ENCODE assay signal across 4 cellular contexts in the genomic region with DNA sequence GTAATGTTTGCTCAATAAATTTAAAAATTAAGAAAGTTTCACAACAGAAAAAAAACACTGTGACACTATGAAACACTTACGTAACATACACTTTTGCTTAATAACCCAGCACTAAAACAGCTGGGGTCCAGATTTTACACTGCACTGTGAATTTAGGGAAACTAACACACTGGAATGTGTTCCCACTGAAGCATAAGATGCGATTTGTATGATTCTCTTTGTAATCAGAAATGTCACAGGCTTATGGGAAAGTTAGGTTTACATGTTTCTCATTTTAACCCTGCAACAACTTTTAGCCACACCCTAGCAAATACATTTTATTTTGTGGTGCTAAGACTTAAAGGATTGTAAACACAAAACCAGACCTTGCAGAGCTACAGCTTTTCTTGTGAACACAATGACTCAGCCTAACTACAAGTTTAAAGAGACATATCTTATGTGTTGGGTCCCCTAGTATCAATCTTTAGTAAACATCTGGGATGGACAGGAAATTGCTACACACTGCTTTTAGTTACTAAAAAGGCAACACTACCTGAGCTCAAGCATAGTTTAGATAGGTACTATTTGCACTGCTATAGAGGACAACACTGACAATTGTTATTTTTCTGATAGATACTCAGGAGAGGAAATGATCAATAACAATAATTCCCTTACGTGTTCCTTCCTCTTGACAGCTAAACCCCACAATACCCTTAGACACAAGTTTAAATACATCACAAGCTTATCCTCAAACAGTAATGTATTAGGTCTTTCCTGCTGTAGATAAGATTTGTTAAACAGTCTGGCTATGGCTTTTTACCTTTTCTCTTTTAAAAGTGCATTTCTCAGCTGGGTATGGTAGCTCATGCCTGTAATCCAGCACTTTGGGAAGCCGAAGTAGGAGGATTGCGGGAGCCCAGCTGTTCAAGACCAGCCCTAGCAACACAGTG.
A peak's percentile ranks its signal among the peaks of the same experiment; 100 is the strongest.
TF ChIP-seq lines count a peak whose summit lies in the region.

No MANE protein-coding gene starts in this region.

TF ChIP-seq in A549, 52 proteins besides CTCF, POLR2A, EP300 and RAD21 (continues in another document):
- TF ChIP-seq GATA3 (IDR thresholded peaks at IDR 0.05; ENCODE audit: borderline replicate concordance) (peak; percentile 71), ZFP36 (IDR thresholded peaks at IDR 0.05; ENCODE audit: borderline replicate concordance, partially characterized antibody) (no peak), REST (IDR thresholded peaks at IDR 0.05) (no peak), KDM5A (IDR thresholded peaks at IDR 0.05) (no peak), RNF2 (IDR thresholded peaks at IDR 0.05; ENCODE audit: borderline replicate concordance, low read depth) (no peak)
- TF ChIP-seq, protein P1, sequence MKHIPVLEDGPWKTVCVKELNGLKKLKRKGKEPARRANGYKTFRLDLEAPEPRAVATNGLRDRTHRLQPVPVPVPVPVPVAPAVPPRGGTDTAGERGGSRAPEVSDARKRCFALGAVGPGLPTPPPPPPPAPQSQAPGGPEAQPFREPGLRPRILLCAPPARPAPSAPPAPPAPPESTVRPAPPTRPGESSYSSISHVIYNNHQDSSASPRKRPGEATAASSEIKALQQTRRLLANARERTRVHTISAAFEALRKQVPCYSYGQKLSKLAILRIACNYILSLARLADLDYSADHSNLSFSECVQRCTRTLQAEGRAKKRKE (CRISPR knock-in tag; IDR thresholded peaks at IDR 0.05; ENCODE audit: low read depth) = no peak

TF ChIP-seq in HEK293, 187 proteins besides CTCF, POLR2A, EP300 and RAD21 (continues in another document):
- TF ChIP-seq ZNF544 (tag by site-specific recombination; IDR thresholded peaks at IDR 0.05) (no peak), ZNF416 (tag by site-specific recombination; IDR thresholded peaks at IDR 0.05) (no peak), ZNF664 (tag by site-specific recombination; IDR thresholded peaks at IDR 0.05) (no peak)
- TF ChIP-seq, protein P2, sequence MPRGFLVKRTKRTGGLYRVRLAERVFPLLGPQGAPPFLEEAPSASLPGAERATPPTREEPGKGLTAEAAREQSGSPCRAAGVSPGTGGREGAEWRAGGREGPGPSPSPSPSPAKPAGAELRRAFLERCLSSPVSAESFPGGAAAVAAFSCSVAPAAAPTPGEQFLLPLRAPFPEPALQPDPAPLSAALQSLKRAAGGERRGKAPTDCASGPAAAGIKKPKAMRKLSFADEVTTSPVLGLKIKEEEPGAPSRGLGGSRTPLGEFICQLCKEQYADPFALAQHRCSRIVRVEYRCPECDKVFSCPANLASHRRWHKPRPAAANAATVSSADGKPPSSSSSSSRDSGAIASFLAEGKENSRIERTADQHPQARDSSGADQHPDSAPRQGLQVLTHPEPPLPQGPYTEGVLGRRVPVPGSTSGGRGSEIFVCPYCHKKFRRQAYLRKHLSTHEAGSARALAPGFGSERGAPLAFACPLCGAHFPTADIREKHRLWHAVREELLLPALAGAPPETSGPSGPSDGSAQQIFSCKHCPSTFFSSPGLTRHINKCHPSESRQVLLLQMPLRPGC (tag by site-specific recombination; IDR thresholded peaks at IDR 0.05) = peak; percentile 36
- TF ChIP-seq, protein P3, sequence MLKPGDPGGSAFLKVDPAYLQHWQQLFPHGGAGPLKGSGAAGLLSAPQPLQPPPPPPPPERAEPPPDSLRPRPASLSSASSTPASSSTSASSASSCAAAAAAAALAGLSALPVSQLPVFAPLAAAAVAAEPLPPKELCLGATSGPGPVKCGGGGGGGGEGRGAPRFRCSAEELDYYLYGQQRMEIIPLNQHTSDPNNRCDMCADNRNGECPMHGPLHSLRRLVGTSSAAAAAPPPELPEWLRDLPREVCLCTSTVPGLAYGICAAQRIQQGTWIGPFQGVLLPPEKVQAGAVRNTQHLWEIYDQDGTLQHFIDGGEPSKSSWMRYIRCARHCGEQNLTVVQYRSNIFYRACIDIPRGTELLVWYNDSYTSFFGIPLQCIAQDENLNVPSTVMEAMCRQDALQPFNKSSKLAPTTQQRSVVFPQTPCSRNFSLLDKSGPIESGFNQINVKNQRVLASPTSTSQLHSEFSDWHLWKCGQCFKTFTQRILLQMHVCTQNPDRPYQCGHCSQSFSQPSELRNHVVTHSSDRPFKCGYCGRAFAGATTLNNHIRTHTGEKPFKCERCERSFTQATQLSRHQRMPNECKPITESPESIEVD (tag by site-specific recombination; IDR thresholded peaks at IDR 0.05) = peak; percentile 99
- TF ChIP-seq, protein P4, sequence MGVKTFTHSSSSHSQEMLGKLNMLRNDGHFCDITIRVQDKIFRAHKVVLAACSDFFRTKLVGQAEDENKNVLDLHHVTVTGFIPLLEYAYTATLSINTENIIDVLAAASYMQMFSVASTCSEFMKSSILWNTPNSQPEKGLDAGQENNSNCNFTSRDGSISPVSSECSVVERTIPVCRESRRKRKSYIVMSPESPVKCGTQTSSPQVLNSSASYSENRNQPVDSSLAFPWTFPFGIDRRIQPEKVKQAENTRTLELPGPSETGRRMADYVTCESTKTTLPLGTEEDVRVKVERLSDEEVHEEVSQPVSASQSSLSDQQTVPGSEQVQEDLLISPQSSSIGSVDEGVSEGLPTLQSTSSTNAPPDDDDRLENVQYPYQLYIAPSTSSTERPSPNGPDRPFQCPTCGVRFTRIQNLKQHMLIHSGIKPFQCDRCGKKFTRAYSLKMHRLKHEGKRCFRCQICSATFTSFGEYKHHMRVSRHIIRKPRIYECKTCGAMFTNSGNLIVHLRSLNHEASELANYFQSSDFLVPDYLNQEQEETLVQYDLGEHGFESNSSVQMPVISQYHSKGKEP (tag by site-specific recombination; IDR thresholded peaks at IDR 0.05) = no peak

TF ChIP-seq in GM12878, 131 proteins besides CTCF, POLR2A, EP300 and RAD21:
- TF ChIP-seq SMC3 (IDR thresholded peaks at IDR 0.05; ENCODE audit: borderline replicate concordance, low read length) (no peak), BMI1 (IDR thresholded peaks at IDR 0.05; ENCODE audit: borderline replicate concordance) (0 out of 2 replicates have a peak, but pooled peaks have one; percentile 17), SMARCA5 (IDR thresholded peaks at IDR 0.05) (no peak), SMAD1 (IDR thresholded peaks at IDR 0.05; ENCODE audit: low read depth, partially characterized antibody) (peak; percentile 20), SUZ12 (IDR thresholded peaks at IDR 0.05; ENCODE audit: unreplicated experiment) (no peak), NKRF (conservative IDR thresholded peaks at IDR 0.05) (0 out of 2 replicates have a peak, but pooled peaks have one; percentile 10), SPI1 (IDR thresholded peaks at IDR 0.05; ENCODE audit: borderline replicate concordance, insufficient read depth, low read depth, low read length) (no peak), BCL11A (IDR thresholded peaks at IDR 0.05; ENCODE audit: low read depth, low read length) (no peak)
- TF ChIP-seq, protein P5, sequence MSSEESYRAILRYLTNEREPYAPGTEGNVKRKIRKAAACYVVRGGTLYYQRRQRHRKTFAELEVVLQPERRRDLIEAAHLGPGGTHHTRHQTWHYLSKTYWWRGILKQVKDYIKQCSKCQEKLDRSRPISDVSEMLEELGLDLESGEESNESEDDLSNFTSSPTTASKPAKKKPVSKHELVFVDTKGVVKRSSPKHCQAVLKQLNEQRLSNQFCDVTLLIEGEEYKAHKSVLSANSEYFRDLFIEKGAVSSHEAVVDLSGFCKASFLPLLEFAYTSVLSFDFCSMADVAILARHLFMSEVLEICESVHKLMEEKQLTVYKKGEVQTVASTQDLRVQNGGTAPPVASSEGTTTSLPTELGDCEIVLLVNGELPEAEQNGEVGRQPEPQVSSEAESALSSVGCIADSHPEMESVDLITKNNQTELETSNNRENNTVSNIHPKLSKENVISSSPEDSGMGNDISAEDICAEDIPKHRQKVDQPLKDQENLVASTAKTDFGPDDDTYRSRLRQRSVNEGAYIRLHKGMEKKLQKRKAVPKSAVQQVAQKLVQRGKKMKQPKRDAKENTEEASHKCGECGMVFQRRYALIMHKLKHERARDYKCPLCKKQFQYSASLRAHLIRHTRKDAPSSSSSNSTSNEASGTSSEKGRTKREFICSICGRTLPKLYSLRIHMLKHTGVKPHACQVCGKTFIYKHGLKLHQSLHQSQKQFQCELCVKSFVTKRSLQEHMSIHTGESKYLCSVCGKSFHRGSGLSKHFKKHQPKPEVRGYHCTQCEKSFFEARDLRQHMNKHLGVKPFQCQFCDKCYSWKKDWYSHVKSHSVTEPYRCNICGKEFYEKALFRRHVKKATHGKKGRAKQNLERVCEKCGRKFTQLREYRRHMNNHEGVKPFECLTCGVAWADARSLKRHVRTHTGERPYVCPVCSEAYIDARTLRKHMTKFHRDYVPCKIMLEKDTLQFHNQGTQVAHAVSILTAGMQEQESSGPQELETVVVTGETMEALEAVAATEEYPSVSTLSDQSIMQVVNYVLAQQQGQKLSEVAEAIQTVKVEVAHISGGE (CRISPR knock-in tag; IDR thresholded peaks at IDR 0.05) = no peak
TF ChIP-seq in GM12878: peak in this region for 3.

TF ChIP-seq in HepG2, 621 proteins besides CTCF, POLR2A, EP300 and RAD21 (continues in another document):
- TF ChIP-seq ZBTB14 (CRISPR knock-in tag; IDR thresholded peaks at IDR 0.05) (no peak), ZKSCAN1 (IDR thresholded peaks at IDR 0.05; ENCODE audit: low read length) (no peak), SMC3 (IDR thresholded peaks at IDR 0.05; ENCODE audit: low read length) (no peak), ZNF660 (CRISPR knock-in tag; IDR thresholded peaks at IDR 0.05; ENCODE audit: borderline replicate concordance, low read depth) (no peak), NFKB2 (CRISPR knock-in tag; IDR thresholded peaks at IDR 0.05; ENCODE audit: borderline replicate concordance) (no peak), TOPORS (CRISPR knock-in tag; IDR thresholded peaks at IDR 0.05) (no peak), HNRNPH1 (optimal IDR thresholded peaks at IDR 0.05; ENCODE audit: low read depth, low read length) (no peak), HCFC1 (IDR thresholded peaks at IDR 0.05; ENCODE audit: low read depth, low read length) (no peak), ZSCAN29 (CRISPR knock-in tag; conservative IDR thresholded peaks at IDR 0.05) (peak; percentile 88; the same call in 1 of the 2 replicates), ZMAT3 (CRISPR knock-in tag; conservative IDR thresholded peaks at IDR 0.05) (no peak), NFYC (CRISPR knock-in tag; IDR thresholded peaks at IDR 0.05) (no peak), NR2C2 (CRISPR knock-in tag; IDR thresholded peaks at IDR 0.05; ENCODE audit: borderline replicate concordance) (peak; percentile 32; the same call in 1 of the 2 replicates), PAWR (CRISPR knock-in tag; IDR thresholded peaks at IDR 0.05; ENCODE audit: borderline replicate concordance) (no peak), MYNN (CRISPR knock-in tag; IDR thresholded peaks at IDR 0.05; ENCODE audit: low read depth) (no peak), PCBP1 (IDR thresholded peaks at IDR 0.05; ENCODE audit: borderline replicate concordance, low read depth, low read length) (no peak), ZNF766 (CRISPR knock-in tag; IDR thresholded peaks at IDR 0.05; ENCODE audit: borderline replicate concordance) (no peak), ZBTB38 (CRISPR knock-in tag; IDR thresholded peaks at IDR 0.05) (peak; percentile 64; the same call in 1 of the 2 replicates), FOXK2 (IDR thresholded peaks at IDR 0.05) (peak; percentile 70; the same call in 1 of the 2 replicates), SNAPC2 (CRISPR knock-in tag; IDR thresholded peaks at IDR 0.05) (no peak), CSRNP1 (CRISPR knock-in tag; IDR thresholded peaks at IDR 0.05) (peak; percentile 65; the same call in 1 of the 2 replicates), ZNF547 (CRISPR knock-in tag; IDR thresholded peaks at IDR 0.05) (no peak; the same call in 1 of the 2 replicates), PTBP1 (IDR thresholded peaks at IDR 0.05; ENCODE audit: low read depth, low read length, poor library complexity, severe bottlenecking) (no peak)
- TF ChIP-seq, protein P6, sequence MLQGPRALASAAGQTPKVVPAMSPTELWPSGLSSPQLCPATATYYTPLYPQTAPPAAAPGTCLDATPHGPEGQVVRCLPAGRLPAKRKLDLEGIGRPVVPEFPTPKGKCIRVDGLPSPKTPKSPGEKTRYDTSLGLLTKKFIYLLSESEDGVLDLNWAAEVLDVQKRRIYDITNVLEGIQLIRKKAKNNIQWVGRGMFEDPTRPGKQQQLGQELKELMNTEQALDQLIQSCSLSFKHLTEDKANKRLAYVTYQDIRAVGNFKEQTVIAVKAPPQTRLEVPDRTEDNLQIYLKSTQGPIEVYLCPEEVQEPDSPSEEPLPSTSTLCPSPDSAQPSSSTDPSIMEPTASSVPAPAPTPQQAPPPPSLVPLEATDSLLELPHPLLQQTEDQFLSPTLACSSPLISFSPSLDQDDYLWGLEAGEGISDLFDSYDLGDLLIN (CRISPR knock-in tag; IDR thresholded peaks at IDR 0.05; ENCODE audit: borderline replicate concordance) = no peak
- TF ChIP-seq, protein P7, sequence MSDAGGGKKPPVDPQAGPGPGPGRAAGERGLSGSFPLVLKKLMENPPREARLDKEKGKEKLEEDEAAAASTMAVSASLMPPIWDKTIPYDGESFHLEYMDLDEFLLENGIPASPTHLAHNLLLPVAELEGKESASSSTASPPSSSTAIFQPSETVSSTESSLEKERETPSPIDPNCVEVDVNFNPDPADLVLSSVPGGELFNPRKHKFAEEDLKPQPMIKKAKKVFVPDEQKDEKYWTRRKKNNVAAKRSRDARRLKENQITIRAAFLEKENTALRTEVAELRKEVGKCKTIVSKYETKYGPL (CRISPR knock-in tag; IDR thresholded peaks at IDR 0.05) = peak; percentile 37; the same call in 1 of the 2 replicates
- TF ChIP-seq, protein P8, sequence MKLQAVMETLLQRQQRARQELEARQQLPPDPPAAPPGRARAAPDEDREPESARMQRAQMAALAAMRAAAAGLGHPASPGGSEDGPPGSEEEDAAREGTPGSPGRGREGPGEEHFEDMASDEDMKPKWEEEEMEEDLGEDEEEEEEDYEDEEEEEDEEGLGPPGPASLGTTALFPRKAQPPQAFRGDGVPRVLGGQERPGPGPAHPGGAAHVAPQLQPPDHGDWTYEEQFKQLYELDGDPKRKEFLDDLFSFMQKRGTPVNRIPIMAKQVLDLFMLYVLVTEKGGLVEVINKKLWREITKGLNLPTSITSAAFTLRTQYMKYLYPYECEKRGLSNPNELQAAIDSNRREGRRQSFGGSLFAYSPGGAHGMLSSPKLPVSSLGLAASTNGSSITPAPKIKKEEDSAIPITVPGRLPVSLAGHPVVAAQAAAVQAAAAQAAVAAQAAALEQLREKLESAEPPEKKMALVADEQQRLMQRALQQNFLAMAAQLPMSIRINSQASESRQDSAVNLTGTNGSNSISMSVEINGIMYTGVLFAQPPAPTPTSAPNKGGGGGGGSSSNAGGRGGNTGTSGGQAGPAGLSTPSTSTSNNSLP (IDR thresholded peaks at IDR 0.05; ENCODE audit: low read depth, low read length) = peak; percentile 76
